In the genomic region with DNA sequence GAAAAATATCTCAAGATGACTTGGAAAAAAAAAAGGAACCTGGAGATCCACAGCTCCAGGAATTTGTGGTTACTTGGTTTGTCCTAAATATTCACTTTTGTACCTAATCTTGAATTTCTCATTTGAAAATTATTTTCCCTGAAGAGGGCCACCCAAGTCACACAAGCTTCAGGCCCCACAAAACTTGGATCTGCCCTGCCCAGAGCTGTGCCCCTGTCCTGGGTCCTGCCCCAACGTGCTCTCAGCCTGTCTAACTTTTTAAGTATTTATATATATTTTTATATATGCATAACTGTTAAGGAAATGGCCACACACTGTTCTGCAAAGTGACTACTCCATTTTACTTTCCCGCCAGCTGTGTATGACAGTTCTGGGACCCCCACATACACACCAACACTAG, we compare ENCODE assay signal across 25 cellular contexts.
DNase-seq lines count a peak whose midpoint lies in the region; ATAC-seq, FAIRE-seq and TF ChIP-seq lines count a peak whose summit lies in the region.
"Had no signal": no experiment of that assay in that cellular context is flagged by ENCODE, and none has a peak within 500 bp of the region (broad histone marks: within the 10 kb centered on the region; RNA-seq: fewer than 3 reads in every experiment).

No MANE protein-coding gene starts in this region.

- H3K27me3 Mint-ChIP-seq in CD8-positive, alpha-beta memory T cell, result peaks cover 4 to 15% of the 10 kb centered on the region in 2 donors

- H3F3A ChIP-seq in SK-N-SH (replicated peaks; ENCODE audit: insufficient read depth), result no peaks in the 10 kb centered on the region

- H3K9me3 Mint-ChIP-seq in CD8-positive, alpha-beta memory T cell, result no peaks in the 10 kb centered on the region
- H3K9me3 Mint-ChIP-seq: CD8-positive, alpha-beta T cell; GM23338; H9; HFFc6 had no signal

- TF ChIP-seq EP300 in SK-N-SH (IDR thresholded peaks at IDR 0.05; ENCODE audit: borderline replicate concordance in 1 of 2, low read depth in 1 of 2, low read length in 1 of 2) (no peak), K562 (IDR thresholded peaks at IDR 0.05; ENCODE audit: low read length) (no peak)

- H3K4me1 Mint-ChIP-seq in CD8-positive, alpha-beta memory T cell, result no peaks in the 10 kb centered on the region
- H3K4me1 Mint-ChIP-seq: B cell; CD4-positive, CD25-positive, alpha-beta regulatory T cell had no signal

- ATAC-seq in SK-N-SH treated with all-trans-retinoic acid at 6 μM for 48 hours (no peak), K562 (peak; percentile 10), foreskin keratinocyte (no peak), GM18909 (IDR thresholded peaks at IDR 0.05; ENCODE audit: poor library complexity, unreplicated experiment) (no peak)
- ATAC-seq: CD8-positive, alpha-beta T cell; GM12878; HCT116 had no signal

- 97% methylated on average over 2 of the region's 2 CpGs for WGBS in SK-N-SH (ENCODE audit: low lambda C conversion rate)
- WGBS in K562 (ENCODE audit: insufficient coverage, low coverage, missing lambda C conversion rate), result 41% methylated on average over 2 of the region's 2 CpGs

- TF ChIP-seq RAD21 in SK-N-SH (IDR thresholded peaks at IDR 0.05; ENCODE audit: low read length) (no peak), K562 (CRISPR knock-in tag; conservative IDR thresholded peaks at IDR 0.05 in 1 of 2, IDR thresholded peaks at IDR 0.05 in 1 of 2) (no peak)

- DNase-seq in SK-N-SH, result no peak
- DNase-seq in CD8-positive, alpha-beta memory T cell, result no peak
- DNase-seq in K562 (ENCODE audit: extremely low read depth in 1 of 4, low spot score in 3 of 4), result no peak
- DNase-seq in mesenteric fat pad (ENCODE audit: low spot score), result peak; percentile 8
- DNase-seq in foreskin keratinocyte, result no peak
- DNase-seq in NK-92 (lab: John Stamatoyannopoulos, UW; ENCODE audit: unreplicated experiment), result no peak
- DNase-seq: CD4-positive, CD25-positive, alpha-beta regulatory T cell; DMS 273 treated with DMSO at 0.1 percent for 48 hours; DMS79; EL; GDM1; HFFc6 had no signal

- POLR2A ChIA-PET in SK-N-SH (lab: Yijun Ruan, JAX) (no interaction called here), K562 (lab: Yijun Ruan, JAX) (interaction anchor here (0.6 to 1.6 kb wide), 7 partner anchors 10 to 118 kb away, joined by 3 to 10 read pairs (median 3); no protein-coding TSS in a partner anchor)
- POLR2A ChIA-PET in CD8-positive, alpha-beta memory T cell (lab: Charles Lee), result no interaction called here

- H3K4me1 ChIP-seq in SK-N-SH (ENCODE audit: control insufficient read depth in 1 of 2, insufficient read depth in 2 of 2, low read depth in 1 of 2, low read length in 1 of 2), result peaks cover 0 to 37% of the 10 kb centered on the region in 2 experiments; a peak in 2 of 4 replicates
- H3K4me1 ChIP-seq in CD8-positive, alpha-beta memory T cell (ENCODE audit: insufficient read depth, low read length), result no peaks in the 10 kb centered on the region
- H3K4me1 ChIP-seq in K562 (replicated peaks in 1 of 2; ENCODE audit: control insufficient read depth in 2 of 2, insufficient read depth in 2 of 2, low read length in 2 of 2), result peaks cover 45 to 92% of the 10 kb centered on the region in 2 experiments
- no peaks in the 10 kb centered on the region for H3K4me1 ChIP-seq in foreskin keratinocyte

- no peak for TF ChIP-seq POLR2A in K562 (conservative IDR thresholded peaks at IDR 0.05)

- H2AFZ ChIP-seq in SK-N-SH (ENCODE audit: low read depth) (no peak overlapping the region), K562 (ENCODE audit: low read depth, low read length) (peak overlapping the region; percentile 75)
- H2AFZ ChIP-seq: GM23338 had no signal

- FAIRE-seq in K562 (lab: Jason Lieb, UNC), result no peak
- FAIRE-seq: A204.1, D721Med, GM12878 had no signal

- H3K27ac Mint-ChIP-seq in CD8-positive, alpha-beta memory T cell, result no peak overlapping the region
- H3K27ac Mint-ChIP-seq: B cell; CD4-positive, CD25-positive, alpha-beta regulatory T cell; CD8-positive, alpha-beta T cell; GM23338 had no signal

- no peak overlapping the region for H3K4me2 ChIP-seq in SK-N-SH
- H3K4me2 ChIP-seq in K562 (ENCODE audit: insufficient read depth, low read length), result peak overlapping the region; percentile 79
- H3K4me2 ChIP-seq: GM23338 had no signal

- intact Hi-C loops in K562 (cut with micrococcal nuclease), result loop anchor here (1.0 kb wide), 1 partner anchor 11 kb away; no protein-coding TSS in a partner anchor

- no peaks in the 10 kb centered on the region for H3K9me1 ChIP-seq in K562 (ENCODE audit: control insufficient read depth, insufficient read depth, low read length)

- no TSS peak for BruUV-seq in K562 (replicated peaks; lab: Mats Ljungman, UMichigan)

- H3K36me3 Mint-ChIP-seq in CD8-positive, alpha-beta memory T cell, result no peaks in the 10 kb centered on the region
- H3K36me3 Mint-ChIP-seq: CD4-positive, CD25-positive, alpha-beta regulatory T cell; CD8-positive, alpha-beta T cell had no signal

- H3K27me3 ChIP-seq in SK-N-SH (ENCODE audit: insufficient read depth), result no peaks in the 10 kb centered on the region
- no peaks in the 10 kb centered on the region for H3K27me3 ChIP-seq in CD8-positive, alpha-beta memory T cell (ENCODE audit: insufficient read depth, low read length, poor library complexity, severe bottlenecking)
- no peaks in the 10 kb centered on the region for H3K27me3 ChIP-seq in K562 (ENCODE audit: control insufficient read depth in 2 of 2, insufficient read depth in 2 of 2, low read length in 2 of 2)
- H3K27me3 ChIP-seq in foreskin keratinocyte, result peaks cover 59% of the 10 kb centered on the region
- H3K27me3 ChIP-seq: BLaER1 had no signal

- H4K20me1 ChIP-seq in SK-N-SH (ENCODE audit: insufficient read depth), result peaks cover 11% of the 10 kb centered on the region; the same call in 1 of the 2 replicates
- no peaks in the 10 kb centered on the region for H4K20me1 ChIP-seq in K562 (replicated peaks; ENCODE audit: control insufficient read depth, insufficient read depth, low read length)
- H4K20me1 ChIP-seq: BLaER1 had no signal

- in situ Hi-C loops in K562 (cut with MboI), result no loop called here

- TF ChIP-seq CTCF in SK-N-SH (IDR thresholded peaks at IDR 0.05) (no peak), K562 (IDR thresholded peaks at IDR 0.05 in 2 of 3, conservative IDR thresholded peaks at IDR 0.05 in 1 of 3; ENCODE audit: insufficient read depth in 2 of 3, low read depth in 1 of 3, low read length in 3 of 3) (no peak), foreskin keratinocyte (conservative IDR thresholded peaks at IDR 0.05) (no peak)

- no peak overlapping the region for H3K9ac ChIP-seq in SK-N-SH
- H3K9ac ChIP-seq in K562 (ENCODE audit: insufficient read depth in 1 of 2, low read depth in 2 of 2, low read length in 2 of 2), result peak overlapping the region; percentile 65 to 95
- H3K9ac ChIP-seq: BLaER1 had no signal

- CTCF ChIA-PET in SK-N-SH (lab: Yijun Ruan, JAX) (interaction anchor here (0.6 to 1.2 kb wide), 3 partner anchors 42 to 1038 kb away, joined by 3 read pairs; no protein-coding TSS in a partner anchor), K562 (lab: Yijun Ruan, JAX; ENCODE audit: low intra/inter-chr PET ratio) (no interaction called here)
- CTCF ChIA-PET in CD8-positive, alpha-beta memory T cell (lab: Charles Lee), result no interaction called here

- no peaks in the 10 kb centered on the region for H3K9me2 ChIP-seq in SK-N-SH

- no peak overlapping the region for H3K4me3 Mint-ChIP-seq in CD8-positive, alpha-beta memory T cell
- H3K4me3 Mint-ChIP-seq: B cell; CD4-positive, CD25-positive, alpha-beta regulatory T cell; CD8-positive, alpha-beta T cell; GM23338; H9; HFFc6 had no signal

- peaks cover 54% of the 10 kb centered on the region; the same call in 1 of the 2 replicates for H3K79me2 ChIP-seq in SK-N-SH (ENCODE audit: insufficient read depth)
- H3K79me2 ChIP-seq in K562 (ENCODE audit: control insufficient read depth, insufficient read depth, low read length), result peaks cover 72% of the 10 kb centered on the region

- H3K9me3 ChIP-seq in SK-N-SH, result no peaks in the 10 kb centered on the region
- no peaks in the 10 kb centered on the region for H3K9me3 ChIP-seq in CD8-positive, alpha-beta memory T cell (ENCODE audit: low read length)
- H3K9me3 ChIP-seq in K562 (replicated peaks; ENCODE audit: control insufficient read depth, insufficient read depth, low read depth, low read length), result no peaks in the 10 kb centered on the region
- H3K9me3 ChIP-seq: BLaER1 had no signal

- H3K27ac ChIP-seq in SK-N-SH (ENCODE audit: low read depth in 2 of 2, low read length in 1 of 2), result no peak overlapping the region; a peak in 1 of 4 replicates
- H3K27ac ChIP-seq in CD8-positive, alpha-beta memory T cell (ENCODE audit: low read depth, low read length), result peak overlapping the region; percentile 27
- peak overlapping the region; percentile 81 for H3K27ac ChIP-seq in K562 (ENCODE audit: extremely low read depth, low read depth, low read length)
- H3K27ac ChIP-seq in foreskin keratinocyte, result no peak overlapping the region
- H3K27ac ChIP-seq: 22Rv1, BLaER1, C4-2B had no signal

- H3K4me3 ChIP-seq in SK-N-SH (ENCODE audit: low read depth in 2 of 2, low read length in 1 of 2) (no peak overlapping the region), K562 (no peak overlapping the region)
- no peak overlapping the region for H3K4me3 ChIP-seq in CD8-positive, alpha-beta memory T cell (ENCODE audit: low read length)
- H3K4me3 ChIP-seq: BLaER1, GM12878, GM23338 had no signal

- H3K36me3 ChIP-seq in SK-N-SH (replicated peaks in 1 of 2; ENCODE audit: control insufficient read depth in 1 of 2, insufficient read depth in 2 of 2, low read length in 1 of 2) (peaks cover 0 to 10% of the 10 kb centered on the region in 2 experiments), K562 (ENCODE audit: control insufficient read depth, insufficient read depth, low read length) (peaks cover 20% of the 10 kb centered on the region; the same call in 2 of the 3 replicates)
- H3K36me3 ChIP-seq in CD8-positive, alpha-beta memory T cell (ENCODE audit: insufficient read depth, low read length), result no peaks in the 10 kb centered on the region
- H3K36me3 ChIP-seq: BLaER1 had no signal

TF ChIP-seq in SK-N-SH, 30 proteins besides CTCF, POLR2A, EP300 and RAD21 (continues in another document):
- TF ChIP-seq TCF12 (IDR thresholded peaks at IDR 0.05) (no peak), RCOR1 (IDR thresholded peaks at IDR 0.05; ENCODE audit: low read length) (no peak)

TF ChIP-seq in SK-N-SH treated with all-trans-retinoic acid at 6 μM for 48 hours, 23 proteins besides CTCF, POLR2A, EP300 and RAD21 (continues in another document):
- TF ChIP-seq ZC3H10 (CRISPR knock-in tag; IDR thresholded peaks at IDR 0.05), result no peak
- TF ChIP-seq OSR1 (CRISPR knock-in tag; IDR thresholded peaks at IDR 0.05), result no peak
- TF ChIP-seq ZNF70 (CRISPR knock-in tag; IDR thresholded peaks at IDR 0.05), result no peak
- no peak for TF ChIP-seq BACH2 (CRISPR knock-in tag; IDR thresholded peaks at IDR 0.05; ENCODE audit: borderline replicate concordance)
- no peak for TF ChIP-seq ZNF565 (CRISPR knock-in tag; conservative IDR thresholded peaks at IDR 0.05; ENCODE audit: low read depth)

TF ChIP-seq in K562, 482 proteins besides CTCF, POLR2A, EP300 and RAD21 (continues in another document):
- TF ChIP-seq ZNF696 (CRISPR knock-in tag; conservative IDR thresholded peaks at IDR 0.05), result no peak

Comparison
In these comparisons a context has a peak if more than half of its experiments do, and no peak if none do; other contexts are left out.
1. H3K27ac ChIP-seq: peak in CD8-positive, alpha-beta memory T cell (single experiment) and K562 (single experiment); none in SK-N-SH (0 of 2) and foreskin keratinocyte (single experiment).